ENCODE assay signal across 9 cellular contexts in genomic region chr2:64700133-64700809, GRCh38. TPM values are rescaled to one million over a fixed set of nuclear protein-coding genes. Genes with fewer than 3 reads are reported as not detected.
DNase-seq lines count a peak whose midpoint lies in the region; ATAC-seq and TF ChIP-seq lines count a peak whose summit lies in the region.
"Had no signal": no experiment of that assay in that cellular context is flagged by ENCODE, and none has a peak within 500 bp of the region (broad histone marks: within the 10 kb centered on the region; RNA-seq: fewer than 3 reads in every experiment).

No MANE protein-coding gene starts in this region.

- peaks cover 8% of the 10 kb centered on the region for H3K4me1 ChIP-seq in CD8-positive, alpha-beta T cell (ENCODE audit: insufficient read depth, low read length)
- peaks cover 14% of the 10 kb centered on the region for H3K4me1 ChIP-seq in IMR-90 (ENCODE audit: control insufficient read depth, insufficient read depth, low read length)

- no peak overlapping the region for H3K18ac ChIP-seq in IMR-90 (ENCODE audit: low read depth, low read length)

- no peaks in the 10 kb centered on the region for H3K36me3 Mint-ChIP-seq in CD8-positive, alpha-beta T cell

- TF ChIP-seq RAD21 in IMR-90 (IDR thresholded peaks at IDR 0.05; ENCODE audit: low read length) = no peak

- no peak overlapping the region for H2AK9ac ChIP-seq in IMR-90 (replicated peaks; ENCODE audit: low read depth, low read length, poor library complexity)

- H3K79me1 ChIP-seq in IMR-90 (ENCODE audit: low read depth in 1 of 2, low read length in 2 of 2) = peaks cover 5 to 9% of the 10 kb centered on the region in 2 experiments; a peak in 1 of 4 replicates

- H3K4me1 Mint-ChIP-seq in CD8-positive, alpha-beta T cell (ENCODE audit: low read depth) = peaks cover 38% of the 10 kb centered on the region

- no peaks in the 10 kb centered on the region for H4K20me1 ChIP-seq in IMR-90 (ENCODE audit: insufficient read depth, low read length)

- H3K23ac ChIP-seq in IMR-90 (ENCODE audit: low read depth, low read length) = no peak overlapping the region

- H2AFZ ChIP-seq in IMR-90 (replicated peaks; ENCODE audit: low read length, poor library complexity) = no peak overlapping the region

- CTCF ChIA-PET in CD8-positive, alpha-beta T cell (lab: Charles Lee) = interaction anchor here (0.8 to 1.0 kb wide), 3 partner anchors 14 to 91 kb away, joined by 3 to 4 read pairs (median 3); no protein-coding TSS in a partner anchor
- CTCF ChIA-PET in IMR-90 (lab: Yijun Ruan, JAX) = no interaction called here

- peak overlapping the region; percentile 93; the same call in 1 of the 2 replicates for H2BK120ac ChIP-seq in IMR-90 (ENCODE audit: low read depth, low read length)

- DNase-seq in CD8-positive, alpha-beta T cell = no peak
- DNase-seq in IMR-90 (peak; percentile 50), epithelial cell of prostate (ENCODE audit: low read depth, low spot score) (peak; percentile 60), Kasumi-1 (lab: John Stamatoyannopoulos, UW) (no peak), NCI-H1436 (lab: John Stamatoyannopoulos, UW) (no peak), left colon (no peak)
- DNase-seq: NCI-H524 had no signal

- H3K9me1 ChIP-seq in IMR-90 (ENCODE audit: insufficient read depth, low read length) = no peaks in the 10 kb centered on the region; the same call in 1 of the 2 replicates

- 100% methylated on average over 1 of the region's 5 CpGs; no CpG with 5 or more reads in 1 of the 2 experiments for WGBS in IMR-90 (ENCODE audit: extremely low coverage in 2 of 2, insufficient read length in 1 of 2), 2 experiments

- H2AK5ac ChIP-seq in IMR-90 (ENCODE audit: low read depth, low read length) = no peak overlapping the region

- H4K91ac ChIP-seq in IMR-90 (ENCODE audit: insufficient read depth, low read depth, low read length) = no peak overlapping the region

- no peaks in the 10 kb centered on the region for H3K36me3 ChIP-seq in CD8-positive, alpha-beta T cell (ENCODE audit: insufficient read depth, low read length)
- no peaks in the 10 kb centered on the region for H3K36me3 ChIP-seq in IMR-90 (ENCODE audit: control insufficient read depth, insufficient read depth, low read length)

- in situ Hi-C loops in IMR-90 (cut with MboI; ENCODE audit: low sequenced_read_pairs) = no loop called here

- H3K9ac ChIP-seq in IMR-90 (ENCODE audit: low read depth, low read length) = no peak overlapping the region

- H3K27me3 ChIP-seq in CD8-positive, alpha-beta T cell (ENCODE audit: insufficient read depth, low read length) = no peaks in the 10 kb centered on the region
- no peaks in the 10 kb centered on the region for H3K27me3 ChIP-seq in IMR-90 (ENCODE audit: control insufficient read depth, insufficient read depth, low read length)

- no peak overlapping the region for H3K4ac ChIP-seq in IMR-90 (ENCODE audit: low read depth, low read length)

- intact Hi-C loops in CD8-positive, alpha-beta T cell (cut with DNase I, micrococcal nuclease) = loop anchor here in 1 of 2 experiments (5.0 kb wide), 1 partner anchor 33 kb away; no protein-coding TSS in a partner anchor
- intact Hi-C loops in IMR-90 (cut with micrococcal nuclease) (no loop called here), left colon (cut with DNase I, micrococcal nuclease) (no loop called here)

- H3K9me3 Mint-ChIP-seq in CD8-positive, alpha-beta T cell = no peaks in the 10 kb centered on the region

- dilution Hi-C loops in IMR-90 (cut with HindIII; ENCODE audit: low sequenced_read_pairs, unreplicated experiment) = no loop called here

- H2BK20ac ChIP-seq in IMR-90 (ENCODE audit: low read depth, low read length) = peak overlapping the region; percentile 98

- no peak overlapping the region for H3K4me3 ChIP-seq in CD8-positive, alpha-beta T cell (ENCODE audit: low read depth, low read length)
- no peak overlapping the region for H3K4me3 ChIP-seq in IMR-90 (ENCODE audit: insufficient read depth, low read depth, low read length)

- H2BK15ac ChIP-seq in IMR-90 (ENCODE audit: low read depth, low read length) = peak overlapping the region; percentile 99; the same call in 1 of the 3 replicates

- H3K27me3 Mint-ChIP-seq in CD8-positive, alpha-beta T cell (ENCODE audit: low read depth) = no peaks in the 10 kb centered on the region

- TF ChIP-seq CTCF in CD8-positive, alpha-beta T cell (IDR thresholded peaks at IDR 0.05) = no peak
- TF ChIP-seq CTCF in IMR-90 (conservative IDR thresholded peaks at IDR 0.05; ENCODE audit: low read depth, low read length) = no peak

- H3K56ac ChIP-seq in IMR-90 (ENCODE audit: extremely low read depth, insufficient read depth, low read length) = no peak overlapping the region

- no peak overlapping the region for H4K5ac ChIP-seq in IMR-90 (ENCODE audit: low read depth, low read length)

- H3K9me3 ChIP-seq in CD8-positive, alpha-beta T cell (ENCODE audit: low read length) = no peaks in the 10 kb centered on the region
- H3K9me3 ChIP-seq in IMR-90 (ENCODE audit: control insufficient read depth, insufficient read depth, low read length) = no peaks in the 10 kb centered on the region

- TF ChIP-seq POLR2A in IMR-90 (IDR thresholded peaks at IDR 0.05; ENCODE audit: low read depth, low read length) = no peak

- no TSS peak for BruUV-seq in IMR-90 (replicated peaks; lab: Mats Ljungman, UMichigan)

- no peak overlapping the region for H3K4me2 ChIP-seq in IMR-90 (ENCODE audit: low read depth, low read length)

- ATAC-seq in CD8-positive, alpha-beta T cell = no peak
- ATAC-seq in GM19351 (IDR thresholded peaks at IDR 0.05; ENCODE audit: unreplicated experiment) (peak; percentile 40), IMR-90 (ENCODE audit: low read depth) (no peak), GM21529 (IDR thresholded peaks at IDR 0.05; ENCODE audit: unreplicated experiment) (no peak), left colon (no peak)

- POLR2A ChIA-PET in CD8-positive, alpha-beta T cell (lab: Charles Lee) = no interaction called here
- POLR2A ChIA-PET in IMR-90 (lab: Charles Lee; ENCODE audit: unreplicated experiment) = no interaction called here

- peak overlapping the region; percentile 29 for H3K4me3 Mint-ChIP-seq in CD8-positive, alpha-beta T cell

- H3K27ac Mint-ChIP-seq in CD8-positive, alpha-beta T cell = peak overlapping the region; percentile 39

- no peak overlapping the region for H3K27ac ChIP-seq in CD8-positive, alpha-beta T cell (ENCODE audit: low read depth, low read length)
- no peak overlapping the region for H3K27ac ChIP-seq in IMR-90 (ENCODE audit: insufficient read depth, low read length)
- H3K27ac ChIP-seq in epithelial cell of prostate = peak overlapping the region; percentile 47

- H4K8ac ChIP-seq in IMR-90 (ENCODE audit: low read depth in 2 of 2, low read length in 2 of 2) = peak overlapping the region; percentile 89 to 90; a peak in 1 of 4 replicates

- H2BK5ac ChIP-seq in IMR-90 (ENCODE audit: low read depth, low read length, poor library complexity, severe bottlenecking) = no peak overlapping the region

- H3K14ac ChIP-seq in IMR-90 (replicated peaks; ENCODE audit: low read depth, low read length) = no peak overlapping the region

TF ChIP-seq in IMR-90, 13 proteins besides CTCF, POLR2A, EP300 and RAD21:
- TF ChIP-seq BHLHE40 (IDR thresholded peaks at IDR 0.05; ENCODE audit: low read depth, low read length) = no peak
- no peak for TF ChIP-seq MAFK (IDR thresholded peaks at IDR 0.05; ENCODE audit: low read depth, low read length)
- TF ChIP-seq CHD1 (IDR thresholded peaks at IDR 0.05; ENCODE audit: low read depth, low read length) = no peak
- TF ChIP-seq USF2 (IDR thresholded peaks at IDR 0.05; ENCODE audit: low read depth, low read length) = no peak
- no peak for TF ChIP-seq FOS (IDR thresholded peaks at IDR 0.05; ENCODE audit: low read depth, low read length)
- no peak for TF ChIP-seq RCOR1 (IDR thresholded peaks at IDR 0.05; ENCODE audit: insufficient replicate concordance, low read length)
- TF ChIP-seq CEBPB (IDR thresholded peaks at IDR 0.05; ENCODE audit: low read depth, low read length) = peak; percentile 72
- TF ChIP-seq NFE2L2 (IDR thresholded peaks at IDR 0.05; ENCODE audit: low read depth, low read length) = no peak

RNA-seq across cellular contexts. Expression of gene SERTAD2, which starts 46.6 kb away (rescaled TPM):
- 10 to 100 TPM; 47.5 to 48.8 TPM for total RNA-seq in CD8-positive, alpha-beta T cell
- 5.0 and 6.7 TPM in 2 replicates for total RNA-seq in IMR-90 (2012; rRNA removed)
- polyA plus RNA-seq in IMR-90 (2012; rRNA removed) = 11.0 and 12.7 TPM in 2 replicates
- 5.3 and 11.9 TPM in 2 replicates for polyA plus RNA-seq in IMR-90 (2012; cell fraction: cytosol; rRNA removed)
- polyA plus RNA-seq in IMR-90 (2012; cell fraction: nucleus; rRNA removed; ENCODE audit: low replicate concordance) = 6.0 TPM in 2 replicates
- 10 to 100 TPM; 16.0 to 20.5 TPM for total RNA-seq in left colon

Comparison
In these comparisons a context has a peak if more than half of its experiments do, and no peak if none do; other contexts are left out.
1. DNase-seq: peak in IMR-90 (single experiment) and epithelial cell of prostate (single experiment); none in CD8-positive, alpha-beta T cell (0 of 7), Kasumi-1 (0 of 2), NCI-H1436 (single experiment) and left colon (0 of 2).